In the genomic region with DNA sequence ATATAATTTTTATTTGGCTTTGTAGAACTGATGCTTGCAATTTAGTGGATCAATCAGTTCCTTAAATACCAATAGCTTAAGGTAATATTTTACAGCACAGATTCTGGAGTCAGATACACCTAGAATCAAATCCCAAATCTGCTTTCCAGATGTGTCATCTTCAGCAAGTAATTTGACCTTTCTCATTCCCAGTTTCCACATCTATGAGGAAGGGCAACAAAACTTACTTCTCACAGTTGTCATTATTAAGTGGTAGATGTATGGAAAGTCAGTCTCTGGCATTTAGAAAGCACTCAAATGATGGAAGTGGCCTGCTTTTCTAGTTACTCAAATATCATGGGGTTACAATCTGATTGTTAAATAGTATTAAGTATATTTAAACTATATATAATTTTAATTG, we compare ENCODE assay signal across 20 cellular contexts.
A peak's percentile ranks its signal among the peaks of the same experiment; 100 is the strongest.
DNase-seq lines count a peak whose midpoint lies in the region; ATAC-seq, FAIRE-seq and TF ChIP-seq lines count a peak whose summit lies in the region.
"Had no signal": no experiment of that assay in that cellular context is flagged by ENCODE, and none has a peak within 500 bp of the region (broad histone marks: within the 10 kb centered on the region; RNA-seq: fewer than 3 reads in every experiment).

No MANE protein-coding gene starts in this region.

- H3K36me3 ChIP-seq in PC-3 (ENCODE audit: low read depth, low read length), result no peaks in the 10 kb centered on the region
- H3K36me3 ChIP-seq: BE2C had no signal

- H3K4me3 ChIP-seq in A549, result no peak overlapping the region
- H3K4me3 ChIP-seq in PC-3 (ENCODE audit: low read length), result no peak overlapping the region
- H3K4me3 ChIP-seq in astrocyte of the spinal cord (ENCODE audit: low read depth, low read length), result no peak overlapping the region
- H3K4me3 ChIP-seq: GM12878, GM23338 had no signal

- H3K4me2 ChIP-seq in A549, result peak overlapping the region; percentile 27; the same call in 1 of the 3 replicates
- H3K4me2 ChIP-seq in PC-3 (ENCODE audit: low read length), result peak overlapping the region; percentile 43
- H3K4me2 ChIP-seq: GM23338 had no signal

- no peaks in the 10 kb centered on the region for H3K79me2 ChIP-seq in PC-3 (ENCODE audit: low read length)

- CTCF ChIA-PET in A549 (lab: Yijun Ruan, JAX) (no interaction called here), PC-3 (lab: Charles Lee) (no interaction called here)

- H4K20me1 ChIP-seq in PC-3 (ENCODE audit: low read length), result no peaks in the 10 kb centered on the region

- DNase-seq in A549 (ENCODE audit: low read depth in 1 of 2, low spot score in 1 of 2) (no peak), PC-3 (peak; percentile 55), astrocyte of the spinal cord (ENCODE audit: low read depth, low spot score) (peak; percentile 1), kidney tubule cell (ENCODE audit: low spot score) (peak; percentile 4), Kasumi-1 (lab: John Stamatoyannopoulos, UW) (no peak)
- DNase-seq: ACHN; BE2C; C1 segment of cervical spinal cord; CD4-positive, CD25-positive, alpha-beta regulatory T cell; CD8-positive, alpha-beta memory T cell; COR-L47; DMS 273 treated with DMSO at 0.1 percent for 48 hours; DND-41; EL; HCEC 1CT had no signal

- no peak for FAIRE-seq in A549 (lab: Jason Lieb, UNC)
- FAIRE-seq: GM19239, H54 had no signal

- no peak overlapping the region for H3K9ac ChIP-seq in PC-3 (ENCODE audit: low read length)

- no peak for TF ChIP-seq RAD21 in A549 (conservative IDR thresholded peaks at IDR 0.05 in 1 of 2, IDR thresholded peaks at IDR 0.05 in 1 of 2)

- TF ChIP-seq EP300 in A549 (IDR thresholded peaks at IDR 0.05), result no peak

- H3K4me1 ChIP-seq in A549 (peaks cover 7% of the 10 kb centered on the region; the same call in 2 of the 3 replicates), PC-3 (ENCODE audit: insufficient read depth, low read length) (peaks cover 36% of the 10 kb centered on the region)

- TF ChIP-seq POLR2A in A549 (IDR thresholded peaks at IDR 0.05; ENCODE audit: low read length), result no peak

- intact Hi-C loops in PC-3 (cut with micrococcal nuclease), result loop anchor here (1.0 kb wide), 1 partner anchor 32 kb away; no protein-coding TSS in a partner anchor

- 0 out of 6 replicates have a peak overlapping the region, but pooled peaks have one; percentile 19 to 42 for H3K27ac ChIP-seq in A549
- H3K27ac ChIP-seq in PC-3 (ENCODE audit: low read length), result peak overlapping the region; percentile 48

- BruUV-seq in PC-3 (replicated peaks; lab: Mats Ljungman, UMichigan), result no TSS peak

- TF ChIP-seq CTCF in A549 (IDR thresholded peaks at IDR 0.05), result no peak
- TF ChIP-seq CTCF in PC-3 (conservative IDR thresholded peaks at IDR 0.05; ENCODE audit: low read depth, low read length), result no peak
- TF ChIP-seq CTCF in astrocyte of the spinal cord (IDR thresholded peaks at IDR 0.05; ENCODE audit: low read depth, low read length), result no peak

- POLR2A ChIA-PET in A549 (lab: Yijun Ruan, JAX) (no interaction called here), PC-3 (lab: Charles Lee; ENCODE audit: unreplicated experiment) (no interaction called here)

- no peaks in the 10 kb centered on the region for H3K27me3 ChIP-seq in PC-3 (ENCODE audit: low read length)
- H3K27me3 ChIP-seq: BE2C had no signal

- peaks cover 7% of the 10 kb centered on the region for H3F3A ChIP-seq in PC-3 (ENCODE audit: low read length, unreplicated experiment)

- ATAC-seq in A549 (no peak), PC-3 (peak; percentile 39; the same call in 1 of the 2 replicates), GM18519 (IDR thresholded peaks at IDR 0.05; ENCODE audit: low FRiP score, unreplicated experiment) (no peak)
- ATAC-seq: GM12878, GM23338 had no signal

- no peaks in the 10 kb centered on the region for H3K9me2 ChIP-seq in PC-3 (replicated peaks; ENCODE audit: low read length)

- H3K9me3 ChIP-seq in A549 (no peaks in the 10 kb centered on the region), PC-3 (ENCODE audit: low read length) (0 out of 2 replicates have a peak, but pooled peaks cover 7% of the 10 kb centered on the region)
- H3K9me3 ChIP-seq: BE2C had no signal

- no peak overlapping the region for H2AFZ ChIP-seq in PC-3 (ENCODE audit: low read length)
- H2AFZ ChIP-seq: GM23338 had no signal

- in situ Hi-C loops in astrocyte of the spinal cord (cut with HindIII; ENCODE audit: low sequenced_read_pairs), result no loop called here

TF ChIP-seq in A549, 52 proteins besides CTCF, POLR2A, EP300 and RAD21:
- TF ChIP-seq, protein P1, sequence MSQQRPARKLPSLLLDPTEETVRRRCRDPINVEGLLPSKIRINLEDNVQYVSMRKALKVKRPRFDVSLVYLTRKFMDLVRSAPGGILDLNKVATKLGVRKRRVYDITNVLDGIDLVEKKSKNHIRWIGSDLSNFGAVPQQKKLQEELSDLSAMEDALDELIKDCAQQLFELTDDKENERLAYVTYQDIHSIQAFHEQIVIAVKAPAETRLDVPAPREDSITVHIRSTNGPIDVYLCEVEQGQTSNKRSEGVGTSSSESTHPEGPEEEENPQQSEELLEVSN (IDR thresholded peaks at IDR 0.05; ENCODE audit: borderline replicate concordance, low read depth), result no peak
- no peak for TF ChIP-seq HDAC2 (IDR thresholded peaks at IDR 0.05)
- TF ChIP-seq CEBPB (IDR thresholded peaks at IDR 0.05), result no peak
- TF ChIP-seq RNF2 (IDR thresholded peaks at IDR 0.05; ENCODE audit: borderline replicate concordance, low read depth), result no peak
- no peak for TF ChIP-seq HOXB13 (CRISPR knock-in tag; IDR thresholded peaks at IDR 0.05; ENCODE audit: low read depth)
- TF ChIP-seq NPAS2 (CRISPR knock-in tag; IDR thresholded peaks at IDR 0.05; ENCODE audit: borderline replicate concordance), result no peak
- no peak for TF ChIP-seq EHMT2 (IDR thresholded peaks at IDR 0.05; ENCODE audit: low read depth)
- no peak for TF ChIP-seq RFX5 (IDR thresholded peaks at IDR 0.05)
- no peak for TF ChIP-seq FOSL2 (IDR thresholded peaks at IDR 0.05)
- no peak for TF ChIP-seq FOSL2 (CRISPR knock-in tag; IDR thresholded peaks at IDR 0.05)
- TF ChIP-seq, protein P2, sequence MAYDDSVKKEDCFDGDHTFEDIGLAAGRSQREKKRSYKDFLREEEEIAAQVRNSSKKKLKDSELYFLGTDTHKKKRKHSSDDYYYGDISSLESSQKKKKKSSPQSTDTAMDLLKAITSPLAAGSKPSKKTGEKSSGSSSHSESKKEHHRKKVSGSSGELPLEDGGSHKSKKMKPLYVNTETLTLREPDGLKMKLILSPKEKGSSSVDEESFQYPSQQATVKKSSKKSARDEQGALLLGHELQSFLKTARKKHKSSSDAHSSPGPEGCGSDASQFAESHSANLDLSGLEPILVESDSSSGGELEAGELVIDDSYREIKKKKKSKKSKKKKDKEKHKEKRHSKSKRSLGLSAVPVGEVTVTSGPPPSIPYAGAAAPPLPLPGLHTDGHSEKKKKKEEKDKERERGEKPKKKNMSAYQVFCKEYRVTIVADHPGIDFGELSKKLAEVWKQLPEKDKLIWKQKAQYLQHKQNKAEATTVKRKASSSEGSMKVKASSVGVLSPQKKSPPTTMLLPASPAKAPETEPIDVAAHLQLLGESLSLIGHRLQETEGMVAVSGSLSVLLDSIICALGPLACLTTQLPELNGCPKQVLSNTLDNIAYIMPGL (CRISPR knock-in tag; IDR thresholded peaks at IDR 0.05; ENCODE audit: borderline replicate concordance), result no peak
- TF ChIP-seq, protein P3, sequence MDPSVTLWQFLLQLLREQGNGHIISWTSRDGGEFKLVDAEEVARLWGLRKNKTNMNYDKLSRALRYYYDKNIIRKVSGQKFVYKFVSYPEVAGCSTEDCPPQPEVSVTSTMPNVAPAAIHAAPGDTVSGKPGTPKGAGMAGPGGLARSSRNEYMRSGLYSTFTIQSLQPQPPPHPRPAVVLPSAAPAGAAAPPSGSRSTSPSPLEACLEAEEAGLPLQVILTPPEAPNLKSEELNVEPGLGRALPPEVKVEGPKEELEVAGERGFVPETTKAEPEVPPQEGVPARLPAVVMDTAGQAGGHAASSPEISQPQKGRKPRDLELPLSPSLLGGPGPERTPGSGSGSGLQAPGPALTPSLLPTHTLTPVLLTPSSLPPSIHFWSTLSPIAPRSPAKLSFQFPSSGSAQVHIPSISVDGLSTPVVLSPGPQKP (IDR thresholded peaks at IDR 0.05; ENCODE audit: low read depth, low read length), result no peak
- TF ChIP-seq SMC3 (IDR thresholded peaks at IDR 0.05), result no peak
- TF ChIP-seq PHF8 (IDR thresholded peaks at IDR 0.05; ENCODE audit: borderline replicate concordance, low read depth), result no peak
- no peak for TF ChIP-seq CBX2 (IDR thresholded peaks at IDR 0.05; ENCODE audit: borderline replicate concordance, low read depth)
- TF ChIP-seq EHF (CRISPR knock-in tag; IDR thresholded peaks at IDR 0.05), result no peak
- no peak for TF ChIP-seq CHD2 (IDR thresholded peaks at IDR 0.05; ENCODE audit: low read length, partially characterized antibody)

Comparison
In these comparisons a context has a peak if more than half of its experiments do, and no peak if none do; other contexts are left out.
1. DNase-seq: peak in PC-3 (single experiment), astrocyte of the spinal cord (single experiment) and kidney tubule cell (single experiment); none in A549 (0 of 2) and Kasumi-1 (0 of 2).